17 cellular contexts compared by ENCODE assay signal in genomic region chr6:36056178-36056577, GRCh38. TPM values are rescaled to one million over a fixed set of nuclear protein-coding genes. Genes with fewer than 3 reads are reported as not detected.
DNase-seq lines count a peak whose midpoint lies in the region; ATAC-seq and TF ChIP-seq lines count a peak whose summit lies in the region.
"Had no signal": no experiment of that assay in that cellular context is flagged by ENCODE, and none has a peak within 500 bp of the region (broad histone marks: within the 10 kb centered on the region; RNA-seq: fewer than 3 reads in every experiment).

No MANE protein-coding gene starts in this region.

- H3K36me3 Mint-ChIP-seq in natural killer cell (peaks cover 8% of the 10 kb centered on the region), immature natural killer cell (peaks cover 5 to 15% (median 11%) of the 10 kb centered on the region in 3 donors)
- peaks cover 9% of the 10 kb centered on the region for H3K36me3 Mint-ChIP-seq in natural killer cell treated with Interleukin-12 subunit alpha and Interleukin-12 subunit beta and Interleukin-15 and Interleukin-18, amount 100 ng/mL, for 72 hours
- H3K36me3 Mint-ChIP-seq in stimulated activated naive B cell treated with anti-CD40 and anti-IgM and Interleukin-4, amounts not matched to agents 10 μg/mL and 1 μg/mL and 100 μg/mL, for 72 hours: peaks cover 15 to 24% of the 10 kb centered on the region in 2 donors

- no peak overlapping the region for H3K4me3 ChIP-seq in right lobe of liver
- H3K4me3 ChIP-seq: BLaER1 treated with 17β-estradiol and CSF1 and Interleukin-3, amounts not matched to agents 10 nM and 100 nM had no signal

- TF ChIP-seq CTCF in natural killer cell (IDR thresholded peaks at IDR 0.05) (no peak), right lobe of liver (IDR thresholded peaks at IDR 0.05) (no peak)

- H3K27me3 ChIP-seq in right lobe of liver: no peaks in the 10 kb centered on the region
- H3K27me3 ChIP-seq: BLaER1 treated with 17β-estradiol and CSF1 and Interleukin-3, amounts not matched to agents 10 nM and 100 nM had no signal

- H3K9me3 Mint-ChIP-seq in natural killer cell: no peaks in the 10 kb centered on the region
- H3K9me3 Mint-ChIP-seq in natural killer cell treated with Interleukin-12 subunit alpha and Interleukin-12 subunit beta and Interleukin-15 and Interleukin-18, amount 100 ng/mL, for 72 hours: no peaks in the 10 kb centered on the region
- H3K9me3 Mint-ChIP-seq in immature natural killer cell: no peaks in the 10 kb centered on the region
- no peaks in the 10 kb centered on the region for H3K9me3 Mint-ChIP-seq in stimulated activated naive B cell treated with anti-CD40 and anti-IgM and Interleukin-4, amounts not matched to agents 10 μg/mL and 1 μg/mL and 100 μg/mL, for 72 hours
- H3K9me3 Mint-ChIP-seq: CD8-positive, alpha-beta T cell; H9 had no signal

- intact Hi-C loops in natural killer cell (cut with micrococcal nuclease): no loop called here
- intact Hi-C loops in right lobe of liver (cut with DNase I): no loop called here
- intact Hi-C loops in sciatic nerve (cut with DNase I): no loop called here

- peaks cover 49 to 50% of the 10 kb centered on the region in 2 donors for H3K4me1 Mint-ChIP-seq in natural killer cell
- H3K4me1 Mint-ChIP-seq in natural killer cell treated with Interleukin-12 subunit alpha and Interleukin-12 subunit beta and Interleukin-15 and Interleukin-18, amount 100 ng/mL, for 72 hours (ENCODE audit: low read depth in 2 of 2): peaks cover 18% of the 10 kb centered on the region in 2 donors
- H3K4me1 Mint-ChIP-seq in immature natural killer cell: peaks cover 31 to 58% of the 10 kb centered on the region in 2 donors
- H3K4me1 Mint-ChIP-seq in stimulated activated naive B cell treated with anti-CD40 and anti-IgM and Interleukin-4, amounts not matched to agents 10 μg/mL and 1 μg/mL and 100 μg/mL, for 72 hours: peaks cover 0 to 1% of the 10 kb centered on the region in 2 donors
- H3K4me1 Mint-ChIP-seq: H9 had no signal

- H3K4me1 ChIP-seq in right lobe of liver: peaks cover 0 to 18% (median 0%) of the 10 kb centered on the region in 4 donors

- peaks cover 0 to 20% (median 2%) of the 10 kb centered on the region in 4 donors for H3K36me3 ChIP-seq in right lobe of liver

- H3K27me3 Mint-ChIP-seq in natural killer cell (ENCODE audit: low read depth in 2 of 2) (no peaks in the 10 kb centered on the region), immature natural killer cell (ENCODE audit: low read depth in 3 of 3) (no peaks in the 10 kb centered on the region)
- no peaks in the 10 kb centered on the region for H3K27me3 Mint-ChIP-seq in natural killer cell treated with Interleukin-12 subunit alpha and Interleukin-12 subunit beta and Interleukin-15 and Interleukin-18, amount 100 ng/mL, for 72 hours
- H3K27me3 Mint-ChIP-seq in stimulated activated naive B cell treated with anti-CD40 and anti-IgM and Interleukin-4, amounts not matched to agents 10 μg/mL and 1 μg/mL and 100 μg/mL, for 72 hours: no peaks in the 10 kb centered on the region
- H3K27me3 Mint-ChIP-seq: B cell had no signal

- H3K27ac Mint-ChIP-seq in natural killer cell (peak overlapping the region; percentile 76 to 77), immature natural killer cell (peak overlapping the region in 4 of 6 donors; percentile 1 to 45 (median 38))
- H3K27ac Mint-ChIP-seq in natural killer cell treated with Interleukin-12 subunit alpha and Interleukin-12 subunit beta and Interleukin-15 and Interleukin-18, amount 100 ng/mL, for 72 hours: no peak overlapping the region
- H3K27ac Mint-ChIP-seq in stimulated activated naive B cell treated with anti-CD40 and anti-IgM and Interleukin-4, amounts not matched to agents 10 μg/mL and 1 μg/mL and 100 μg/mL, for 72 hours: peak overlapping the region; percentile 79
- H3K27ac Mint-ChIP-seq: B cell; CD8-positive, alpha-beta T cell; H9 had no signal

- H3K4me3 Mint-ChIP-seq in natural killer cell (no peak overlapping the region), immature natural killer cell (no peak overlapping the region)
- no peak overlapping the region for H3K4me3 Mint-ChIP-seq in natural killer cell treated with Interleukin-12 subunit alpha and Interleukin-12 subunit beta and Interleukin-15 and Interleukin-18, amount 100 ng/mL, for 72 hours
- H3K4me3 Mint-ChIP-seq in stimulated activated naive B cell treated with anti-CD40 and anti-IgM and Interleukin-4, amounts not matched to agents 10 μg/mL and 1 μg/mL and 100 μg/mL, for 72 hours: no peak overlapping the region
- H3K4me3 Mint-ChIP-seq: B cell; CD8-positive, alpha-beta T cell; H9 had no signal

- H3K9me3 ChIP-seq in right lobe of liver: no peaks in the 10 kb centered on the region
- H3K9me3 ChIP-seq: BLaER1 treated with 17β-estradiol and CSF1 and Interleukin-3, amounts not matched to agents 10 nM and 100 nM had no signal

- 29% methylated on average over 1 of the region's 1 CpG for WGBS in right lobe of liver (ENCODE audit: insufficient coverage, low coverage, low lambda C conversion rate, missing lambda C conversion rate)

- ATAC-seq in natural killer cell (no peak), right lobe of liver (peak in 3 of 4 donors; percentile 24 to 55 (median 35)), sciatic nerve (no peak), GM21619 (IDR thresholded peaks at IDR 0.05; ENCODE audit: unreplicated experiment) (no peak)
- ATAC-seq in natural killer cell treated with Interleukin-12 subunit alpha and Interleukin-12 subunit beta and Interleukin-15 and Interleukin-18, amount 100 ng/mL, for 72 hours: no peak
- ATAC-seq in stimulated activated naive B cell treated with anti-CD40 and anti-IgM and Interleukin-4, amounts not matched to agents 10 μg/mL and 1 μg/mL and 100 μg/mL, for 72 hours (replicated peaks): no peak
- ATAC-seq: CD8-positive, alpha-beta T cell had no signal

- DNase-seq in natural killer cell: no peak
- no peak for DNase-seq in natural killer cell treated with Interleukin-12 subunit alpha and Interleukin-12 subunit beta and Interleukin-15 and Interleukin-18, amount 100 ng/mL, for 72 hours (ENCODE audit: low spot score)
- DNase-seq in immature natural killer cell: no peak
- DNase-seq in right lobe of liver: no peak
- DNase-seq in stimulated activated naive B cell treated with anti-CD40 and anti-IgM and Interleukin-4, amounts not matched to agents 10 μg/mL and 1 μg/mL and 100 μg/mL, for 72 hours: no peak
- no peak for DNase-seq in sciatic nerve (ENCODE audit: low spot score)
- no peak for DNase-seq in stimulated activated CD4-positive, alpha-beta T cell treated with anti-CD3 and anti-CD28 coated beads, Interleukin-4, amount 100 ng/mL, for 24 hours
- DNase-seq: Calu3; CD8-positive, alpha-beta T cell; DMS79 treated with DMSO at 0.1 percent for 48 hours; GF-D8; GOT3; H9 had no signal

- no peak overlapping the region for H3K27ac ChIP-seq in right lobe of liver
- H3K27ac ChIP-seq: BLaER1 treated with 17β-estradiol and CSF1 and Interleukin-3, amounts not matched to agents 10 nM and 100 nM had no signal

- no peak for TF ChIP-seq POLR2A in right lobe of liver (IDR thresholded peaks at IDR 0.05)

RNA-seq across cellular contexts. Expression of gene MAPK14, which starts 28.6 kb away (rescaled TPM):
- total RNA-seq in natural killer cell: 100 to 1,000 TPM in 1 of 3 donors, 10 to 100 TPM in 2; 68.0 to 106 (median 84.5) TPM
- 10 to 100 TPM; 68.4 to 71.4 TPM for total RNA-seq in natural killer cell treated with Interleukin-12 subunit alpha and Interleukin-12 subunit beta and Interleukin-15 and Interleukin-18, amount 100 ng/mL, for 72 hours
- 10 to 100 TPM; 34.4 to 71.8 (median 44.6) TPM for polyA plus RNA-seq in immature natural killer cell
- 10 to 100 TPM; 37.9 to 53.3 (median 45.3) TPM for total RNA-seq in right lobe of liver
- 67.6 TPM for total RNA-seq in sciatic nerve

RNA-seq across cellular contexts. Expression of gene SLC26A8, which starts 31.7 kb away (rescaled TPM):
- total RNA-seq in natural killer cell: under 1 TPM in 1 of 3 donors, not detected in 2; 0.93 TPM
- under 1 TPM in 1 of 2 donors, not detected in 1; 0.33 TPM for total RNA-seq in natural killer cell treated with Interleukin-12 subunit alpha and Interleukin-12 subunit beta and Interleukin-15 and Interleukin-18, amount 100 ng/mL, for 72 hours
- not detected for polyA plus RNA-seq in immature natural killer cell
- under 1 TPM; 0.06 to 0.33 (median 0.09) TPM for total RNA-seq in right lobe of liver
- total RNA-seq in sciatic nerve: 1.5 TPM
- total RNA-seq: A172; B cell; Calu3; CD8-positive, alpha-beta T cell had no signal

Comparison
In these comparisons a context has a peak if more than half of its experiments do, and no peak if none do; other contexts are left out.
1. H3K27ac Mint-ChIP-seq: peak in natural killer cell (2 of 2), immature natural killer cell (4 of 6) and stimulated activated naive B cell treated with anti-CD40 and anti-IgM and Interleukin-4, amounts not matched to agents 10 μg/mL and 1 μg/mL and 100 μg/mL, for 72 hours (single experiment); none in natural killer cell treated with Interleukin-12 subunit alpha and Interleukin-12 subunit beta and Interleukin-15 and Interleukin-18, amount 100 ng/mL, for 72 hours (0 of 2).
2. ATAC-seq: peak in right lobe of liver (3 of 4); none in natural killer cell (0 of 3), natural killer cell treated with Interleukin-12 subunit alpha and Interleukin-12 subunit beta and Interleukin-15 and Interleukin-18, amount 100 ng/mL, for 72 hours (0 of 2), stimulated activated naive B cell treated with anti-CD40 and anti-IgM and Interleukin-4, amounts not matched to agents 10 μg/mL and 1 μg/mL and 100 μg/mL, for 72 hours (0 of 2), sciatic nerve (single experiment) and GM21619 (single experiment).